Comparison of ENCODE assay signal across 25 cellular contexts in genomic region chr7:91397612-91398011, GRCh38.
DNase-seq lines count a peak whose midpoint lies in the region; TF ChIP-seq lines count a peak whose summit lies in the region.
"Had no signal": no experiment of that assay in that cellular context is flagged by ENCODE, and none has a peak within 500 bp of the region (broad histone marks: within the 10 kb centered on the region; RNA-seq: fewer than 3 reads in every experiment).

No MANE protein-coding gene starts in this region.

- H3K4me1 ChIP-seq in adrenal gland (replicated peaks in 1 of 2), result no peaks in the 10 kb centered on the region
- H3K4me1 ChIP-seq: esophagus squamous epithelium, foreskin keratinocyte, heart left ventricle, right atrium auricular region had no signal

- DNase-seq in NCI-H345 (lab: John Stamatoyannopoulos, UW), result peak; percentile 50
- DNase-seq in NCI-H345 treated with DMSO at 0.1 percent for 48 hours (lab: John Stamatoyannopoulos, UW; ENCODE audit: unreplicated experiment), result no peak
- peak; percentile 24 for DNase-seq in NCI-H2081 treated with DMSO at 0.1 percent for 48 hours (lab: John Stamatoyannopoulos, UW)
- peak; percentile 36 for DNase-seq in SHP77 treated with DMSO at 0.1 percent for 48 hours (lab: John Stamatoyannopoulos, UW)
- no peak for DNase-seq in WERI-Rb-1
- no peak for DNase-seq in adrenal gland
- no peak for DNase-seq in GDM1 (lab: John Stamatoyannopoulos, UW)
- DNase-seq in activated CD4-positive, alpha-beta T cell treated with anti-CD3 and anti-CD28 coated beads for 48 hours, result no peak
- DNase-seq: activated CD4-positive, alpha-beta T cell treated with anti-CD3 and anti-CD28 coated beads for 1 hour; activated CD8-positive, alpha-beta memory T cell treated with anti-CD3 and anti-CD28 coated beads, Interleukin-2, amount 50 U/mL, for 48 hours; activated CD8-positive, alpha-beta T cell treated with anti-CD3 and anti-CD28 coated beads for 36 hours; activated naive CD4-positive, alpha-beta T cell treated with anti-CD3 and anti-CD28 coated beads for 36 hours; CD4-positive, alpha-beta memory T cell; esophagus squamous epithelium; H7; heart left ventricle; NCI-H1694; NCI-H446 treated with DMSO at 0.1 percent for 48 hours; PC-3; posterior cingulate gyrus; small intestine; stimulated activated naive CD8-positive, alpha-beta T cell treated with anti-CD3 and anti-CD28 coated beads, Interleukin-15, Interleukin-2, amounts not matched to agents 100 U/mL and 50 U/mL, for 24 hours had no signal

- H3K36me3 ChIP-seq in WERI-Rb-1 (no peaks in the 10 kb centered on the region), adrenal gland (replicated peaks in 1 of 2) (no peaks in the 10 kb centered on the region)
- H3K36me3 ChIP-seq: esophagus squamous epithelium, heart left ventricle, right atrium auricular region had no signal

- intact Hi-C loops in adrenal gland (cut with DNase I), result no loop called here

- no peak for TF ChIP-seq POLR2A in adrenal gland (IDR thresholded peaks at IDR 0.05)

- H3K9me3 ChIP-seq in WERI-Rb-1 (ENCODE audit: severe bottlenecking) (no peaks in the 10 kb centered on the region), adrenal gland (replicated peaks in 1 of 3) (no peaks in the 10 kb centered on the region)
- H3K9me3 ChIP-seq: esophagus squamous epithelium had no signal

- TF ChIP-seq CTCF in WERI-Rb-1 (IDR thresholded peaks at IDR 0.05; ENCODE audit: low read depth, low read length) (no peak), adrenal gland (IDR thresholded peaks at IDR 0.05) (no peak)

- H3K4me3 ChIP-seq in WERI-Rb-1 (ENCODE audit: low read depth, low read length), result no peak overlapping the region
- H3K4me3 ChIP-seq in adrenal gland, result no peak overlapping the region
- H3K4me3 ChIP-seq: esophagus squamous epithelium, heart left ventricle, right atrium auricular region had no signal

- WGBS in adrenal gland, 4 donors, result 35 to 48% (median 40%) methylated on average over 2 of the region's 2 CpGs

- H3K27ac ChIP-seq in WERI-Rb-1 (no peak overlapping the region), adrenal gland (no peak overlapping the region)
- H3K27ac ChIP-seq: esophagus squamous epithelium, foreskin keratinocyte, heart left ventricle, HL-60, right atrium auricular region had no signal

- H3K27me3 ChIP-seq in WERI-Rb-1 (ENCODE audit: insufficient read depth, low read depth, severe bottlenecking), result no peaks in the 10 kb centered on the region
- no peaks in the 10 kb centered on the region for H3K27me3 ChIP-seq in adrenal gland
- H3K27me3 ChIP-seq: esophagus squamous epithelium, heart left ventricle, right atrium auricular region had no signal

Comparison
In these comparisons a context has a peak if more than half of its experiments do, and no peak if none do; other contexts are left out.
1. DNase-seq: peak in NCI-H345 (single experiment), NCI-H2081 treated with DMSO at 0.1 percent for 48 hours (single experiment) and SHP77 treated with DMSO at 0.1 percent for 48 hours (single experiment); none in NCI-H345 treated with DMSO at 0.1 percent for 48 hours (single experiment), WERI-Rb-1 (single experiment), adrenal gland (0 of 7), GDM1 (single experiment) and activated CD4-positive, alpha-beta T cell treated with anti-CD3 and anti-CD28 coated beads for 48 hours (single experiment).